Comparison of ENCODE assay signal across 13 cellular contexts in genomic region chr13:111422352-111422751, GRCh38.
"Had no signal": no experiment of that assay in that cellular context is flagged by ENCODE, and none has a peak within 500 bp of the region (broad histone marks: within the 10 kb centered on the region; RNA-seq: fewer than 3 reads in every experiment).

No MANE protein-coding gene starts in this region.

- H3K27me3 ChIP-seq: brain microvascular endothelial cell, neutrophil, testis had no signal

- H3K36me3 ChIP-seq: brain microvascular endothelial cell, esophagus muscularis mucosa, neutrophil had no signal

- DNase-seq: activated gamma-delta T cell; activated T-cell treated with anti-CD3 and anti-CD28 coated beads, Interleukin-2, amount 50 U/mL, for 1 hour; brain microvascular endothelial cell; glutamatergic neuron; left cardiac atrium; naive thymus-derived CD4-positive, alpha-beta T cell; stimulated activated CD4-positive, alpha-beta T cell treated with anti-CD3 and anti-CD28 coated beads, Interleukin-15, amount 100 ng/mL, for 24 hours; stimulated activated CD4-positive, alpha-beta T cell treated with anti-CD3 and anti-CD28 coated beads, Interleukin-4, amount 100 ng/mL, for 4 hours; stimulated activated naive CD8-positive, alpha-beta T cell treated with anti-CD3 and anti-CD28 coated beads, Interleukin-15, amount 100 ng/mL, for 72 hours; testis had no signal

- H3K4me3 ChIP-seq: esophagus muscularis mucosa, lung, testis had no signal
